ENCODE assay signal across 12 cellular contexts in genomic region chr22:40746428-40747220, GRCh38.
"Had no signal": no experiment of that assay in that cellular context is flagged by ENCODE, and none has a peak within 500 bp of the region (broad histone marks: within the 10 kb centered on the region; RNA-seq: fewer than 3 reads in every experiment).

No MANE protein-coding gene starts in this region.

- H3K36me3 Mint-ChIP-seq: activated naive CD8-positive, alpha-beta T cell treated with anti-CD3 and anti-CD28 coated beads for 36 hours had no signal

- H2AFZ ChIP-seq: neural progenitor cell had no signal

- H3K4me3 Mint-ChIP-seq: activated naive CD8-positive, alpha-beta T cell treated with anti-CD3 and anti-CD28 coated beads for 36 hours; neural progenitor cell had no signal

- H3K4me1 Mint-ChIP-seq: activated naive CD8-positive, alpha-beta T cell treated with anti-CD3 and anti-CD28 coated beads for 36 hours had no signal

- H3K4me1 ChIP-seq: gastrocnemius medialis, pancreas had no signal

- H3K27me3 ChIP-seq: dorsolateral prefrontal cortex, gastrocnemius medialis, neural progenitor cell, pancreas, tibial nerve had no signal

- H3K9me3 ChIP-seq: gastrocnemius medialis, pancreas had no signal

- H3K27ac ChIP-seq: dorsolateral prefrontal cortex, gastrocnemius medialis, neural progenitor cell, pancreas had no signal

- DNase-seq: activated CD4-positive, alpha-beta T cell treated with anti-CD3 and anti-CD28 coated beads, Interleukin-2, amount 50 U/mL, for 1 hour; activated gamma-delta T cell; activated naive CD8-positive, alpha-beta T cell treated with anti-CD3 and anti-CD28 coated beads for 36 hours; activated T-cell treated with anti-CD3 and anti-CD28 coated beads, Interleukin-2, amount 50 U/mL, for 1 hour; dorsolateral prefrontal cortex; gastrocnemius medialis; kidney; left ventricle myocardium superior; pancreas; T-helper 2 cell had no signal

- H3K27ac Mint-ChIP-seq: activated naive CD8-positive, alpha-beta T cell treated with anti-CD3 and anti-CD28 coated beads for 36 hours; neural progenitor cell had no signal

- H3K4me3 ChIP-seq: dorsolateral prefrontal cortex, gastrocnemius medialis, neural progenitor cell, pancreas had no signal

- H3K36me3 ChIP-seq: gastrocnemius medialis, neural progenitor cell, pancreas, tibial nerve had no signal

- H3K9me3 Mint-ChIP-seq: activated naive CD8-positive, alpha-beta T cell treated with anti-CD3 and anti-CD28 coated beads for 36 hours had no signal

- H3K4me2 ChIP-seq: neural progenitor cell had no signal

- ATAC-seq: gastrocnemius medialis, left ventricle myocardium superior, pancreas had no signal

- H3K27me3 Mint-ChIP-seq: activated naive CD8-positive, alpha-beta T cell treated with anti-CD3 and anti-CD28 coated beads for 36 hours had no signal

- H3K9ac ChIP-seq: neural progenitor cell had no signal
